Comparison of ENCODE assay signal across 8 cellular contexts in the genomic region with DNA sequence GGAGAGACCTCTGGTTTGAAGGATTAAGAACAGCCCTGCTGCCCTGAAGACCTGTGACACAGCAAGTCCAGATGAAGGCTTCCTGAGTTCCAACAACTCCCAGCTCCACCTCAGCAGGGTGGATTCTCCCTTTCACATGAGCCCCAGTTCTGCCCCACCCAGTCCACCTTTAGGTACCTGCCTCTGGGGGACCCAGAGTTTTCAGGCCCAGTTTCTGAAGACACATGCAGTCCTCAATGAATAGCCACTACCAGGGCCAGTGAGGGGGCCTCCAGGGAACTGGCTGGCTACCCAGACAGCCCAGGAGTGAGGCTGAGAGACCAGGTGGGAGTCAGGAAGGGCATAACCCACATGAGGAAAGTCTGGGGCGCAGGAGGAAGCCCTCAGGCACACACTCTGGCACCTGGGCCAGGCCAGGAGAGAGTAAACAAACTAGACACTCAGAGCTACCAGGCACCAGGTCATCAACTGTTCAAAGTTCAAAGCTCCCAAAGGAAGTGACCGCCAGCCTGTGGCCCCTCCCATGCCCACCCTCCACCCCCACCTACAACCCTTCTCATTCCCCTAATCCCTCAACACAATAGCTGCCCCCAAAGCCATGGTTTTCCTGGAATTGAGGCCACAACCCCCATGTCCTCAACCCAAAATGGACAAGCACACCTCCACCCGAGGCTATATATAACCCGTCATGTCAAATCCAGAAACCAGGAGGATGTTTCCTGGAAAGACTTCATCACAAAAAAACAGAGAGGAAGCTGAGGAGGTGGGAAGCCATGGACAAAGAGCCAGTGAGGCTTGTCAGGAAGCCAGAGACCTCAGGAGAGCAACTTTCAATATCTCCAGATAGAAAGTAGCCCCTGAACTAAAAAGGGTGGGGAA. TPM values are rescaled to one million over a fixed set of nuclear protein-coding genes. Genes with fewer than 3 reads are reported as not detected.
DNase-seq lines count a peak whose midpoint lies in the region; ATAC-seq and TF ChIP-seq lines count a peak whose summit lies in the region.

No MANE protein-coding gene starts in this region.

- ATAC-seq in left lung (peak; percentile 20), GM18519 (IDR thresholded peaks at IDR 0.05; ENCODE audit: low FRiP score, unreplicated experiment) (no peak), sciatic nerve (no peak)

- H3K9me3 Mint-ChIP-seq in T-helper 2 cell treated with Interferon-gamma antibody and Interleukin-4, amounts not matched to agents 5 μg/mL and 100 μg/mL, for 36 hours, result no peaks in the 10 kb centered on the region

- H3K27ac ChIP-seq in angular gyrus (ENCODE audit: low read depth, low read length), result peak overlapping the region; percentile 33
- H3K27ac ChIP-seq in left lung, result peak overlapping the region; percentile 81 to 83
- H3K27ac ChIP-seq in temporal lobe (ENCODE audit: low read depth, low read length), result peak overlapping the region; percentile 83

- H3K4me3 ChIP-seq in left lung, result no peak overlapping the region

- H3K27me3 ChIP-seq in left lung, result peaks cover 0 to 14% of the 10 kb centered on the region in 2 donors

- intact Hi-C loops in left lung (cut with DNase I) (no loop called here), sciatic nerve (cut with DNase I) (no loop called here)

- no peaks in the 10 kb centered on the region for H3K36me3 Mint-ChIP-seq in T-helper 2 cell treated with Interferon-gamma antibody and Interleukin-4, amounts not matched to agents 5 μg/mL and 100 μg/mL, for 36 hours (ENCODE audit: low read depth)

- peaks cover 26% of the 10 kb centered on the region for H3K4me1 Mint-ChIP-seq in T-helper 2 cell treated with Interferon-gamma antibody and Interleukin-4, amounts not matched to agents 5 μg/mL and 100 μg/mL, for 36 hours (ENCODE audit: low read depth)

- H3K27ac Mint-ChIP-seq in T-helper 2 cell treated with Interferon-gamma antibody and Interleukin-4, amounts not matched to agents 5 μg/mL and 100 μg/mL, for 36 hours, result no peak overlapping the region

- TF ChIP-seq CTCF in left lung (IDR thresholded peaks at IDR 0.05), result no peak

- H3K27me3 Mint-ChIP-seq in T-helper 2 cell treated with Interferon-gamma antibody and Interleukin-4, amounts not matched to agents 5 μg/mL and 100 μg/mL, for 36 hours (ENCODE audit: low read depth), result peaks cover 9% of the 10 kb centered on the region

- H3K36me3 ChIP-seq in left lung, result no peaks in the 10 kb centered on the region

- peaks cover 36 to 60% of the 10 kb centered on the region in 2 donors for H3K4me1 ChIP-seq in left lung

- no peaks in the 10 kb centered on the region for H3K9me3 ChIP-seq in left lung

- DNase-seq in T-helper 2 cell treated with Interferon-gamma antibody and Interleukin-4, amounts not matched to agents 5 μg/mL and 100 μg/mL, for 36 hours (ENCODE audit: low spot score), result no peak
- no peak for DNase-seq in T-helper 2 cell
- DNase-seq in left lung, result peak in 1 of 2 donors; percentile 44
- no peak for DNase-seq in sciatic nerve (ENCODE audit: low spot score)
- DNase-seq in SKM-1 (lab: John Stamatoyannopoulos, UW; ENCODE audit: unreplicated experiment), result no peak

- H3K4me3 Mint-ChIP-seq in T-helper 2 cell treated with Interferon-gamma antibody and Interleukin-4, amounts not matched to agents 5 μg/mL and 100 μg/mL, for 36 hours, result peak overlapping the region; percentile 80

RNA-seq across cellular contexts. Expression of a gene that starts 2.1 kb away (rescaled TPM):
- total RNA-seq in left lung, result 10 to 100 TPM; 55.9 to 58.3 TPM
- 54.6 TPM for total RNA-seq in temporal lobe
- total RNA-seq in sciatic nerve, result 109 TPM

Comparison
In these comparisons a context has a peak if more than half of its experiments do, and no peak if none do; other contexts are left out.
1. H3K27ac ChIP-seq: peak in every context shown above with its lines; median percentile 83 in temporal lobe; 82 in left lung; 33 in angular gyrus.